8 cellular contexts compared by ENCODE assay signal in genomic region chr11:118792642-118793124, GRCh38. TPM values are rescaled to one million over a fixed set of nuclear protein-coding genes. Genes with fewer than 3 reads are reported as not detected.
DNase-seq lines count a peak whose midpoint lies in the region; ATAC-seq and TF ChIP-seq lines count a peak whose summit lies in the region.

No MANE protein-coding gene starts in this region.

- peak; percentile 41 for DNase-seq in DMS114 treated with DMSO at 0.1 percent for 48 hours (lab: John Stamatoyannopoulos, UW; ENCODE audit: unreplicated experiment)
- DNase-seq in SW 1271 (lab: John Stamatoyannopoulos, UW), result peak; percentile 23 to 53
- DNase-seq in amygdala (lab: John Stamatoyannopoulos, UW), result peak in 49 of 56 donors; percentile 3 to 76 (median 32)
- peak in 1 of 2 donors; percentile 76 for DNase-seq in heart right ventricle
- peak; percentile 86 to 92 for DNase-seq in trophoblast cell
- peak in 1 of 2 donors; percentile 89 for DNase-seq in upper lobe of left lung

- H3K9ac ChIP-seq in HUES48 (ENCODE audit: low read depth, low read length) (peak overlapping the region; percentile 93), trophoblast cell (ENCODE audit: low read length) (no peak overlapping the region)

- no peak overlapping the region for H2BK5ac ChIP-seq in trophoblast cell (ENCODE audit: low read depth, low read length, poor library complexity)

- 8 to 10% methylated on average over 7 of the region's 7 CpGs for WGBS in heart right ventricle, 2 donors
- no CpG with 5 or more reads among the region's 7 CpGs for WGBS in trophoblast cell (ENCODE audit: extremely low coverage, insufficient coverage, insufficient read length)
- WGBS in upper lobe of left lung, 2 donors, result 1 to 4% methylated on average over 7 of the region's 7 CpGs

- no peak overlapping the region for H2AK5ac ChIP-seq in trophoblast cell (ENCODE audit: low read length)

- peak; percentile 56 for ATAC-seq in GM21360 (IDR thresholded peaks at IDR 0.05; ENCODE audit: unreplicated experiment)
- peak; percentile 25 to 64 (median 57) for ATAC-seq in heart right ventricle
- ATAC-seq in upper lobe of left lung (ENCODE audit: low FRiP score in 2 of 2), result peak; percentile 79 to 89

- H3K14ac ChIP-seq in trophoblast cell (ENCODE audit: low read length), result no peak overlapping the region

- H3K9me3 ChIP-seq in HUES48 (ENCODE audit: control insufficient read depth, insufficient read depth, low read length) (no peaks in the 10 kb centered on the region), heart right ventricle (no peaks in the 10 kb centered on the region), trophoblast cell (ENCODE audit: insufficient read depth, low read depth, low read length) (no peaks in the 10 kb centered on the region), upper lobe of left lung (no peaks in the 10 kb centered on the region)

- H2BK12ac ChIP-seq in trophoblast cell (ENCODE audit: low read length), result no peak overlapping the region

- H3K4me1 ChIP-seq in HUES48 (ENCODE audit: control insufficient read depth, insufficient read depth, low read length) (peaks cover 9% of the 10 kb centered on the region), heart right ventricle (peaks cover 3 to 33% (median 27%) of the 10 kb centered on the region in 9 donors), trophoblast cell (ENCODE audit: control insufficient read depth in 1 of 2, insufficient read depth in 2 of 2, low read length in 2 of 2) (peaks cover 3 to 6% of the 10 kb centered on the region in 2 experiments), upper lobe of left lung (peaks cover 16 to 33% (median 25%) of the 10 kb centered on the region in 4 donors)

- peaks cover 27% of the 10 kb centered on the region for H3K79me1 ChIP-seq in trophoblast cell (ENCODE audit: low read length)

- no peak overlapping the region for H4K12ac ChIP-seq in trophoblast cell (ENCODE audit: low read depth, low read length)

- H3K4ac ChIP-seq in trophoblast cell (ENCODE audit: low read depth, low read length), result no peak overlapping the region

- H3K4me2 ChIP-seq in trophoblast cell (ENCODE audit: low read length), result peak overlapping the region; percentile 89

- H4K91ac ChIP-seq in trophoblast cell (ENCODE audit: low read depth, low read length), result no peak overlapping the region

- peaks cover 38% of the 10 kb centered on the region for H3K79me2 ChIP-seq in trophoblast cell (ENCODE audit: control insufficient read depth, insufficient read depth, low read length, poor library complexity)

- no peak overlapping the region for H3K23ac ChIP-seq in trophoblast cell (ENCODE audit: low read length)

- H3K27ac ChIP-seq in HUES48 (ENCODE audit: low read depth, low read length) (peak overlapping the region; percentile 95), heart right ventricle (peak overlapping the region; percentile 96 to 100 (median 99)), trophoblast cell (ENCODE audit: low read depth, low read length) (peak overlapping the region; percentile 99), upper lobe of left lung (peak overlapping the region; percentile 99 to 100 (median 100))

- no peak for TF ChIP-seq EP300 in upper lobe of left lung (IDR thresholded peaks at IDR 0.05)

- peak in 2 of 4 donors; percentile 84 to 86 for TF ChIP-seq POLR2A in upper lobe of left lung (IDR thresholded peaks at IDR 0.05)

- TF ChIP-seq CTCF in heart right ventricle (IDR thresholded peaks at IDR 0.05) (no peak), upper lobe of left lung (IDR thresholded peaks at IDR 0.05) (no peak)

- H2AFZ ChIP-seq in trophoblast cell (ENCODE audit: insufficient read depth, low read length, poor library complexity), result no peak overlapping the region

- no peak overlapping the region for H4K8ac ChIP-seq in trophoblast cell (ENCODE audit: low read depth, low read length)

- H3K18ac ChIP-seq in trophoblast cell (ENCODE audit: low read length), result no peak overlapping the region

- no peak overlapping the region for H2BK120ac ChIP-seq in trophoblast cell (ENCODE audit: insufficient read depth, low read length, poor library complexity)

- H3K27me3 ChIP-seq in HUES48 (ENCODE audit: control insufficient read depth, insufficient read depth, low read length) (no peaks in the 10 kb centered on the region), heart right ventricle (no peaks in the 10 kb centered on the region), trophoblast cell (ENCODE audit: insufficient read depth, low read length) (no peaks in the 10 kb centered on the region), upper lobe of left lung (no peaks in the 10 kb centered on the region)

- peak overlapping the region; percentile 89 for H3K4me3 ChIP-seq in HUES48 (ENCODE audit: low read depth, low read length)
- peak overlapping the region; percentile 71 to 99 (median 92) for H3K4me3 ChIP-seq in heart right ventricle
- H3K4me3 ChIP-seq in trophoblast cell (ENCODE audit: low read depth, low read length), result no peak overlapping the region
- peak overlapping the region; percentile 71 to 97 (median 86) for H3K4me3 ChIP-seq in upper lobe of left lung

- intact Hi-C loops in heart right ventricle (cut with DNase I), result loop anchor here in 6 of 10 donors (5.0 to 10.0 kb wide), 6 partner anchors 100 to 185 kb away; partner anchors contain the start of genes BCL9L (in 3 of the 6) and PHLDB1 (in 1 of the 6)

- H3K36me3 ChIP-seq in HUES48 (ENCODE audit: control insufficient read depth, insufficient read depth, low read length) (no peaks in the 10 kb centered on the region), heart right ventricle (no peaks in the 10 kb centered on the region), trophoblast cell (ENCODE audit: control insufficient read depth in 1 of 2, insufficient read depth in 2 of 2, low read length in 2 of 2) (peaks cover 0 to 2% of the 10 kb centered on the region in 2 experiments), upper lobe of left lung (no peaks in the 10 kb centered on the region)

RNA-seq across cellular contexts. Expression of gene DDX6, which starts 1.7 kb away (rescaled TPM):
- total RNA-seq in heart right ventricle (100 to 1,000 TPM in 9 of 10 donors, 10 to 100 TPM in 1; 89.0 to 179 (median 136) TPM), upper lobe of left lung (100 to 1,000 TPM in 2 of 6 donors, 10 to 100 TPM in 4; 39.8 to 107 (median 76.7) TPM)
- 10 to 100 TPM; 17.1 to 23.9 TPM for polyA plus RNA-seq in heart right ventricle
- 102 and 104 TPM in 2 replicates for polyA plus RNA-seq in trophoblast cell (2013)
